1 cellular context compared by ENCODE assay signal in genomic region chr17:50502643-50502990, GRCh38.
TF ChIP-seq lines count a peak whose summit lies in the region.

No MANE protein-coding gene starts in this region.

TF ChIP-seq in H1, 55 proteins besides CTCF, POLR2A, EP300 and RAD21:
- no peak for TF ChIP-seq ATF3 (IDR thresholded peaks at IDR 0.05; ENCODE audit: insufficient read depth, low read depth, low read length)
- no peak for TF ChIP-seq GTF2F1 (IDR thresholded peaks at IDR 0.05; ENCODE audit: borderline replicate concordance, low read depth, low read length)
- TF ChIP-seq CTBP2 (IDR thresholded peaks at IDR 0.05; ENCODE audit: borderline replicate concordance, insufficient read depth, insufficient read length, low read length) = no peak
- no peak for TF ChIP-seq CEBPB (IDR thresholded peaks at IDR 0.05; ENCODE audit: low read depth, low read length)
- no peak for TF ChIP-seq TAF7 (optimal IDR thresholded peaks at IDR 0.05; ENCODE audit: borderline replicate concordance, low read depth, low read length)
- TF ChIP-seq RFX5 (IDR thresholded peaks at IDR 0.05; ENCODE audit: borderline replicate concordance, low read depth, low read length) = no peak
- TF ChIP-seq EZH2 (IDR thresholded peaks at IDR 0.05; ENCODE audit: low read depth, low read length, severe bottlenecking) = no peak
- no peak for TF ChIP-seq CREB1 (IDR thresholded peaks at IDR 0.05)
- no peak for TF ChIP-seq SP4 (IDR thresholded peaks at IDR 0.05; ENCODE audit: low read length)
- no peak for TF ChIP-seq ASH2L (IDR thresholded peaks at IDR 0.05; ENCODE audit: low read length)
- no peak for TF ChIP-seq MAX (IDR thresholded peaks at IDR 0.05)
